Comparison of ENCODE assay signal across 8 cellular contexts in the genomic region with DNA sequence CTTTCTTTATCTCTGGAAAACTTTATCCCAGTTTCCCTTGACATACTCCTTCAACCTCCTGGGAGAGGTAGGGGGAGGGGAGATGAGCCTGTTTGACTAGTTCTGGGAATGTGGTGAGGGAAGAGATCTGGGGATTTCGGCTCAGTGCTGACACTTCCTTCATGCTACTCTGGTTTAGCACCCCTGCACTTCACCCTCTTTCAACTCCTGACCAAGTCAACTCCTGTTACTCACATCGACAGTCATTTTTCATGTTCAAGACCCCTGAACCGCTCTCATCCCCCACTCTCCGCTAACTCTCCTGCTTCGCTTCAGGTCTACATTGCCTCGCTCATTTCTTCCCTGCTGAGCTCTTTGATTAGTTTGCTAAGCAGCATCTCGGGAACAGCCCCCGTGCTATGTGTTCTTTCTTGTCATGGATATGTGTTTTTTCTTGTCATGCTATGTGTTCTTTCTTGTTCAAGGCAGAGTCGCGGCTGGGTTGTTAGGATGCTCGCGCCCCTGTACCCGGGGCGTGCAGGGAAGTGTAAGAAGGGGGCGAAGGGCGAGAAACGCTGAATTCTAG. TPM values are rescaled to one million over a fixed set of nuclear protein-coding genes. Genes with fewer than 3 reads are reported as not detected.
DNase-seq lines count a peak whose midpoint lies in the region; ATAC-seq and TF ChIP-seq lines count a peak whose summit lies in the region.

No MANE protein-coding gene starts in this region.

- peak overlapping the region; percentile 92; the same call in 1 of the 2 replicates for H3K4me3 ChIP-seq in iPS DF 6.9 (ENCODE audit: low read length)

- H3K27me3 ChIP-seq in iPS DF 6.9 (ENCODE audit: control insufficient read depth, insufficient read depth, low read length), result no peaks in the 10 kb centered on the region

- no CpG with 5 or more reads among the region's 17 CpGs for WGBS in iPS DF 6.9 (ENCODE audit: insufficient coverage, insufficient read length)

- no peaks in the 10 kb centered on the region for H3K9me3 ChIP-seq in iPS DF 6.9 (ENCODE audit: control insufficient read depth, insufficient read depth, low read length)

- peak; percentile 18 for ATAC-seq in GM19351 (IDR thresholded peaks at IDR 0.05; ENCODE audit: unreplicated experiment)
- peak; percentile 28 for ATAC-seq in SK-N-SH treated with all-trans-retinoic acid at 6 μM for 48 hours
- ATAC-seq in sciatic nerve, result peak; percentile 48

- H3K27ac ChIP-seq in iPS DF 6.9 (ENCODE audit: low read length), result no peak overlapping the region

- intact Hi-C loops in sciatic nerve (cut with DNase I), result no loop called here

- no peaks in the 10 kb centered on the region for H3K4me1 ChIP-seq in iPS DF 6.9 (ENCODE audit: control insufficient read depth, insufficient read depth, low read length)

- DNase-seq in AG20443 (ENCODE audit: low spot score) (peak; percentile 44), HT1080 (ENCODE audit: low read depth) (peak; percentile 63), anterior cingulate cortex (lab: John Stamatoyannopoulos, UW) (peak in 41 of 58 donors; percentile 10 to 85 (median 55)), iPS DF 6.9 (ENCODE audit: low read depth, low spot score) (peak; percentile 60), sciatic nerve (ENCODE audit: low spot score) (no peak), foreskin melanocyte (no peak)

- H3K36me3 ChIP-seq in iPS DF 6.9 (ENCODE audit: control insufficient read depth, insufficient read depth, low read length), result no peaks in the 10 kb centered on the region

TF ChIP-seq in SK-N-SH treated with all-trans-retinoic acid at 6 μM for 48 hours, 23 proteins besides CTCF, POLR2A, EP300 and RAD21:
- TF ChIP-seq ZC3H10 (CRISPR knock-in tag; IDR thresholded peaks at IDR 0.05) (no peak), TOX (CRISPR knock-in tag; IDR thresholded peaks at IDR 0.05; ENCODE audit: borderline replicate concordance) (no peak), SNAI2 (CRISPR knock-in tag; IDR thresholded peaks at IDR 0.05) (no peak), ZFP3 (CRISPR knock-in tag; IDR thresholded peaks at IDR 0.05) (no peak)
- TF ChIP-seq, protein P1, sequence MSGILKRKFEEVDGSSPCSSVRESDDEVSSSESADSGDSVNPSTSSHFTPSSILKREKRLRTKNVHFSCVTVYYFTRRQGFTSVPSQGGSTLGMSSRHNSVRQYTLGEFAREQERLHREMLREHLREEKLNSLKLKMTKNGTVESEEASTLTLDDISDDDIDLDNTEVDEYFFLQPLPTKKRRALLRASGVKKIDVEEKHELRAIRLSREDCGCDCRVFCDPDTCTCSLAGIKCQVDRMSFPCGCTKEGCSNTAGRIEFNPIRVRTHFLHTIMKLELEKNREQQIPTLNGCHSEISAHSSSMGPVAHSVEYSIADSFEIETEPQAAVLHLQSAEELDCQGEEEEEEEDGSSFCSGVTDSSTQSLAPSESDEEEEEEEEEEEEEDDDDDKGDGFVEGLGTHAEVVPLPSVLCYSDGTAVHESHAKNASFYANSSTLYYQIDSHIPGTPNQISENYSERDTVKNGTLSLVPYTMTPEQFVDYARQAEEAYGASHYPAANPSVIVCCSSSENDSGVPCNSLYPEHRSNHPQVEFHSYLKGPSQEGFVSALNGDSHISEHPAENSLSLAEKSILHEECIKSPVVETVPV (CRISPR knock-in tag; IDR thresholded peaks at IDR 0.05), result no peak
TF ChIP-seq in SK-N-SH treated with all-trans-retinoic acid at 6 μM for 48 hours: peak in this region for 0.

RNA-seq across cellular contexts. Expression of a gene that starts 16.6 kb away (rescaled TPM):
- total RNA-seq in HT1080 (2014; rRNA removed; shearing (Covaris generic)), result 87.3 and 89.5 TPM in 2 replicates
- polyA plus RNA-seq in HT1080 (2015; cell fraction: cytosol; rRNA removed), result 68.2 and 68.5 TPM in 2 replicates
- polyA plus RNA-seq in HT1080 (2015; cell fraction: nucleus; rRNA removed), result 148 and 152 TPM in 2 replicates
- total RNA-seq in sciatic nerve, result 50.0 TPM

Comparison
In these comparisons a context has a peak if more than half of its experiments do, and no peak if none do; other contexts are left out.
1. DNase-seq: peak in AG20443 (single experiment), HT1080 (single experiment), anterior cingulate cortex (41 of 58) and iPS DF 6.9 (single experiment); none in sciatic nerve (single experiment) and foreskin melanocyte (single experiment).
2. Peak in every context shown above with its lines, with median percentiles within 50 percentile points of each other: ATAC-seq.